In the genomic region with DNA sequence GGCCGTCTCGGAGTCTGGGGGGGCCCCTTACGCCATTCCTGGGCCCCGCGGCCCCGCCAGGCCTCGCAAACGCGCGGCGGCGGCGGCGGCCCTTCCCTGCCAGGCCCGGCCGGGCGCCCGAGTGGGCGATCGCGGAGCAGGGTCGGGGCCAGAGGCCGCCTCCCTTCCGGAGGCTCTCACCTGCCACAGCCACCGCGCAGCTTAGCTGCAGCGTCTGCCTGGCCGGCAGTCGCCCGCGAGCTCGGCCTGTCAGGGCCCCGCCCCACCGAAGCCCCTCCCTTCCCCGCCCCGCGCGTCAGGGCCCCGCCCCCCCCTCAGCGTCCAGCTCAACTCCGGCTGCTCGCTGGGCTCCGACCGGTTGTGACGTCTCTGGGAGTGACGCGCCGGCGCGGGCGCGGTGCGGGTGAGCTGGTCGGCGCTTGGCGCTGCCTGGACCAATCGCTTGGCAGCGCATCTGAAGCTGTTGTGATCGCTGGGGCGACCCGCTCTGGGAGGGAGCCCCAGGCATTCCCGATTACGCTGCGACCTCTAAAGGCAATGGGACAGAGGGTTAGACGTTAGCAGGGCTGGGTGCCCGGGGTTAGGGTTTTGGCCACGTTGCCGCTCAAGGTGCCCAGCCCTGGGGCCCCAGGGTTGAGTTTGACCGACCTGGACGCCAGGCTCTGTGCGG, we compare ENCODE assay signal across 8 cellular contexts. TPM values are rescaled to one million over a fixed set of nuclear protein-coding genes. Genes with fewer than 3 reads are reported as not detected.
DNase-seq lines count a peak whose midpoint lies in the region; ATAC-seq lines count a peak whose summit lies in the region.

A gene with protein sequence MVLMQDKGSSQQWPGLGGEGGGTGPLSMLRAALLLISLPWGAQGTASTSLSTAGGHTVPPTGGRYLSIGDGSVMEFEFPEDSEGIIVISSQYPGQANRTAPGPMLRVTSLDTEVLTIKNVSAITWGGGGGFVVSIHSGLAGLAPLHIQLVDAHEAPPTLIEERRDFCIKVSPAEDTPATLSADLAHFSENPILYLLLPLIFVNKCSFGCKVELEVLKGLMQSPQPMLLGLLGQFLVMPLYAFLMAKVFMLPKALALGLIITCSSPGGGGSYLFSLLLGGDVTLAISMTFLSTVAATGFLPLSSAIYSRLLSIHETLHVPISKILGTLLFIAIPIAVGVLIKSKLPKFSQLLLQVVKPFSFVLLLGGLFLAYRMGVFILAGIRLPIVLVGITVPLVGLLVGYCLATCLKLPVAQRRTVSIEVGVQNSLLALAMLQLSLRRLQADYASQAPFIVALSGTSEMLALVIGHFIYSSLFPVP (minus strand): TSS at position 216 of the 670 bp plus-strand sequence. CDS start 1,689 bp downstream, outside the sequence.

- DNase-seq in CD1c-positive myeloid dendritic cell (ENCODE audit: extremely low spot score): peak; percentile 93
- peak; percentile 92 for DNase-seq in NCI-H774 (lab: John Stamatoyannopoulos, UW)
- DNase-seq in activated CD4-positive, alpha-beta T cell treated with anti-CD3 and anti-CD28 coated beads, Interleukin-2, amount 50 U/mL, for 4 hours: peak; percentile 76 to 80
- DNase-seq in left lobe of liver (ENCODE audit: low spot score): peak; percentile 95
- DNase-seq in stimulated activated CD4-positive, alpha-beta T cell treated with anti-CD3 and anti-CD28 coated beads, Interleukin-2, amount 100 ng/mL, for 24 hours: peak; percentile 85 to 88

- intact Hi-C loops in dendritic cell treated with granulocyte-macrophage colony-stimulating factor and Interleukin-4, amounts not matched to agents 40 ng/mL and 50 ng/mL, for 4 days (cut with micrococcal nuclease): loop anchor here (5.0 kb wide), 1 partner anchor 37 kb away; no protein-coding TSS in a partner anchor

- ATAC-seq in GM19438 (IDR thresholded peaks at IDR 0.05; ENCODE audit: low read depth, unreplicated experiment) (peak; percentile 78), HG03571 (IDR thresholded peaks at IDR 0.05; ENCODE audit: unreplicated experiment) (peak; percentile 76), left lobe of liver (peak; percentile 85)

- H3K4me3 Mint-ChIP-seq in dendritic cell treated with granulocyte-macrophage colony-stimulating factor and Interleukin-4, amounts not matched to agents 40 ng/mL and 50 ng/mL, for 4 days: peak within 1 kb of the TSS; percentile 82

- H3K36me3 Mint-ChIP-seq in dendritic cell treated with granulocyte-macrophage colony-stimulating factor and Interleukin-4, amounts not matched to agents 40 ng/mL and 50 ng/mL, for 4 days (ENCODE audit: low read depth): peaks cover 21% of the 10 kb centered on the region

- H3K9me3 Mint-ChIP-seq in dendritic cell treated with granulocyte-macrophage colony-stimulating factor and Interleukin-4, amounts not matched to agents 40 ng/mL and 50 ng/mL, for 4 days: no peaks in the 10 kb centered on the region

- H3K27me3 Mint-ChIP-seq in dendritic cell treated with granulocyte-macrophage colony-stimulating factor and Interleukin-4, amounts not matched to agents 40 ng/mL and 50 ng/mL, for 4 days: peaks cover 3% of the 10 kb centered on the region

- peaks cover 29% of the 10 kb centered on the region for H3K4me1 Mint-ChIP-seq in dendritic cell treated with granulocyte-macrophage colony-stimulating factor and Interleukin-4, amounts not matched to agents 40 ng/mL and 50 ng/mL, for 4 days (ENCODE audit: low read depth)

- H3K27ac Mint-ChIP-seq in dendritic cell treated with granulocyte-macrophage colony-stimulating factor and Interleukin-4, amounts not matched to agents 40 ng/mL and 50 ng/mL, for 4 days: peak within 1 kb of the TSS; percentile 95

RNA-seq across cellular contexts. Expression of the gene that starts here (rescaled TPM):
- 3.7 TPM for total RNA-seq in left lobe of liver

Comparison
In these comparisons a context has a peak if more than half of its experiments do, and no peak if none do; other contexts are left out.
1. Peak in every context shown above with its lines: DNase-seq and ATAC-seq.